In genomic region chr11:95792700-95793099, GRCh38 we compare ENCODE assay signal across 21 cellular contexts. TPM values are rescaled to one million over a fixed set of nuclear protein-coding genes. Genes with fewer than 3 reads are reported as not detected.
DNase-seq lines count a peak whose midpoint lies in the region; ATAC-seq and TF ChIP-seq lines count a peak whose summit lies in the region.
"Had no signal": no experiment of that assay in that cellular context is flagged by ENCODE, and none has a peak within 500 bp of the region (broad histone marks: within the 10 kb centered on the region; RNA-seq: fewer than 3 reads in every experiment).

No MANE protein-coding gene starts in this region.

- DNase-seq in activated naive CD4-positive, alpha-beta T cell treated with anti-CD3 and anti-CD28 coated beads, Interleukin-2, amount 10 ng/mL, durations not matched to agents 7 days and 5 days, result no peak
- no peak for DNase-seq in activated naive CD4-positive, alpha-beta T cell treated with anti-CD3 and anti-CD28 coated beads, Interleukin-2, amount 50 U/mL, for 72 hours (ENCODE audit: low spot score in 2 of 2)
- DNase-seq in OCI-LY7 (ENCODE audit: low spot score) (no peak), T-helper 9 cell (no peak)
- DNase-seq in stimulated activated naive CD8-positive, alpha-beta T cell treated with anti-CD3 and anti-CD28 coated beads, Interleukin-15, amount 100 ng/mL, for 72 hours, result no peak
- DNase-seq: CD8-positive, alpha-beta T cell; DMS79; effector memory CD8-positive, alpha-beta T cell; left lung; midbrain; MV-4-11; NCI-H524; retina; testis; WERI-Rb-1 had no signal

- H3K9me3 ChIP-seq in OCI-LY7 (ENCODE audit: low read length), result no peaks in the 10 kb centered on the region
- H3K9me3 ChIP-seq: ascending aorta, left lung, testis had no signal

- H3K27ac Mint-ChIP-seq in activated naive CD4-positive, alpha-beta T cell treated with anti-CD3 and anti-CD28 coated beads, Interleukin-2, amount 10 ng/mL, durations not matched to agents 7 days and 5 days, result no peak overlapping the region
- no peak overlapping the region for H3K27ac Mint-ChIP-seq in activated naive CD4-positive, alpha-beta T cell treated with anti-CD3 and anti-CD28 coated beads, Interleukin-2, amount 50 U/mL, for 72 hours
- H3K27ac Mint-ChIP-seq in brain, result no peak overlapping the region
- H3K27ac Mint-ChIP-seq in stimulated activated naive CD8-positive, alpha-beta T cell treated with anti-CD3 and anti-CD28 coated beads, Interleukin-15, amount 100 ng/mL, for 72 hours, result no peak overlapping the region

- H3K4me1 ChIP-seq in OCI-LY7 (ENCODE audit: insufficient read depth, low read length, poor library complexity, severe bottlenecking), result peaks cover 27% of the 10 kb centered on the region

- BruUV-seq in OCI-LY7 (replicated peaks; lab: Mats Ljungman, UMichigan), result no TSS peak

- H3K9me3 Mint-ChIP-seq in activated naive CD4-positive, alpha-beta T cell treated with anti-CD3 and anti-CD28 coated beads, Interleukin-2, amount 10 ng/mL, durations not matched to agents 7 days and 5 days, result no peaks in the 10 kb centered on the region
- H3K9me3 Mint-ChIP-seq in activated naive CD4-positive, alpha-beta T cell treated with anti-CD3 and anti-CD28 coated beads, Interleukin-2, amount 50 U/mL, for 72 hours, result no peaks in the 10 kb centered on the region
- peaks cover 0 to 4% (median 0%) of the 10 kb centered on the region in 5 experiments for H3K9me3 Mint-ChIP-seq in brain
- H3K9me3 Mint-ChIP-seq in stimulated activated naive CD8-positive, alpha-beta T cell treated with anti-CD3 and anti-CD28 coated beads, Interleukin-15, amount 100 ng/mL, for 72 hours, result no peaks in the 10 kb centered on the region
- H3K9me3 Mint-ChIP-seq: CD8-positive, alpha-beta T cell; effector memory CD8-positive, alpha-beta T cell had no signal

- H3K4me3 Mint-ChIP-seq in activated naive CD4-positive, alpha-beta T cell treated with anti-CD3 and anti-CD28 coated beads, Interleukin-2, amount 10 ng/mL, durations not matched to agents 7 days and 5 days, result peak overlapping the region; percentile 14
- peak overlapping the region; percentile 52 to 100 (median 69) for H3K4me3 Mint-ChIP-seq in brain
- peak overlapping the region; percentile 4 to 9 for H3K4me3 Mint-ChIP-seq in stimulated activated naive CD8-positive, alpha-beta T cell treated with anti-CD3 and anti-CD28 coated beads, Interleukin-15, amount 100 ng/mL, for 72 hours

- CTCF ChIA-PET in activated naive CD4-positive, alpha-beta T cell treated with anti-CD3 and anti-CD28 coated beads, Interleukin-2, amount 10 ng/mL, durations not matched to agents 7 days and 5 days (lab: Charles Lee), result interaction anchor here (1.2 to 4.9 kb wide), 2 partner anchors 601 to 639 kb away, joined by 5 to 45 read pairs; no protein-coding TSS in a partner anchor
- CTCF ChIA-PET in OCI-LY7 (lab: Charles Lee; ENCODE audit: unreplicated experiment), result no interaction called here

- no peaks in the 10 kb centered on the region for H3K27me3 Mint-ChIP-seq in activated naive CD4-positive, alpha-beta T cell treated with anti-CD3 and anti-CD28 coated beads, Interleukin-2, amount 10 ng/mL, durations not matched to agents 7 days and 5 days
- peaks cover 19% of the 10 kb centered on the region for H3K27me3 Mint-ChIP-seq in brain
- H3K27me3 Mint-ChIP-seq in stimulated activated naive CD8-positive, alpha-beta T cell treated with anti-CD3 and anti-CD28 coated beads, Interleukin-15, amount 100 ng/mL, for 72 hours, result no peaks in the 10 kb centered on the region
- H3K27me3 Mint-ChIP-seq: effector memory CD8-positive, alpha-beta T cell had no signal

- H3K9me2 ChIP-seq in OCI-LY7 (ENCODE audit: insufficient read depth, low read length), result no peaks in the 10 kb centered on the region

- H3K4me3 ChIP-seq in OCI-LY7 (ENCODE audit: low read depth, low read length, poor library complexity, severe bottlenecking), result no peak overlapping the region
- H3K4me3 ChIP-seq: ascending aorta, testis had no signal

- POLR2A ChIA-PET in OCI-LY7 (lab: Charles Lee), result interaction anchor here (0.8 to 0.9 kb wide), 3 partner anchors 11 to 81 kb away, joined by 3 read pairs; no protein-coding TSS in a partner anchor

- TF ChIP-seq CTCF in OCI-LY7 (conservative IDR thresholded peaks at IDR 0.05; ENCODE audit: low read length), result no peak
- no peak for TF ChIP-seq CTCF in brain (conservative IDR thresholded peaks at IDR 0.05)

- H2AFZ ChIP-seq in OCI-LY7 (ENCODE audit: low read length), result no peak overlapping the region

- peaks cover 73% of the 10 kb centered on the region for H3K79me2 ChIP-seq in OCI-LY7 (ENCODE audit: insufficient read depth, low read depth, low read length)

- peak overlapping the region; percentile 3; the same call in 1 of the 2 replicates for H3K4me2 ChIP-seq in OCI-LY7 (ENCODE audit: low read length)

- intact Hi-C loops in OCI-LY7 (cut with micrococcal nuclease; ENCODE audit: unreplicated experiment), result loop anchor here (5.0 to 10.0 kb wide), 3 partner anchors 422 to 595 kb away; partner anchors contain the start of gene CCDC82

- peaks cover 12% of the 10 kb centered on the region for H3K36me3 ChIP-seq in OCI-LY7 (ENCODE audit: insufficient read depth, low read length)
- H3K36me3 ChIP-seq: ascending aorta, left lung had no signal

- H3K4me1 Mint-ChIP-seq in activated naive CD4-positive, alpha-beta T cell treated with anti-CD3 and anti-CD28 coated beads, Interleukin-2, amount 10 ng/mL, durations not matched to agents 7 days and 5 days, result peaks cover 45% of the 10 kb centered on the region
- H3K4me1 Mint-ChIP-seq in brain, result peaks cover 67% of the 10 kb centered on the region
- H3K4me1 Mint-ChIP-seq in stimulated activated naive CD8-positive, alpha-beta T cell treated with anti-CD3 and anti-CD28 coated beads, Interleukin-15, amount 100 ng/mL, for 72 hours, result peaks cover 45% of the 10 kb centered on the region

- peaks cover 33% of the 10 kb centered on the region for H3K36me3 Mint-ChIP-seq in activated naive CD4-positive, alpha-beta T cell treated with anti-CD3 and anti-CD28 coated beads, Interleukin-2, amount 10 ng/mL, durations not matched to agents 7 days and 5 days
- H3K36me3 Mint-ChIP-seq in activated naive CD4-positive, alpha-beta T cell treated with anti-CD3 and anti-CD28 coated beads, Interleukin-2, amount 50 U/mL, for 72 hours, result peaks cover 31 to 38% of the 10 kb centered on the region in 2 donors
- H3K36me3 Mint-ChIP-seq in brain, result peaks cover 12% of the 10 kb centered on the region

- peaks cover 38% of the 10 kb centered on the region for H4K20me1 ChIP-seq in OCI-LY7 (ENCODE audit: insufficient read depth, low read length)

- ATAC-seq in activated naive CD4-positive, alpha-beta T cell treated with anti-CD3 and anti-CD28 coated beads, Interleukin-2, amount 50 U/mL, for 72 hours, result no peak
- no peak for ATAC-seq in stimulated activated naive CD8-positive, alpha-beta T cell treated with anti-CD3 and anti-CD28 coated beads, Interleukin-15, amount 100 ng/mL, for 72 hours
- ATAC-seq in GM21528 (IDR thresholded peaks at IDR 0.05; ENCODE audit: low FRiP score, unreplicated experiment) (no peak), GM18867 (IDR thresholded peaks at IDR 0.05; ENCODE audit: unreplicated experiment) (no peak)
- ATAC-seq: CD8-positive, alpha-beta T cell; effector memory CD8-positive, alpha-beta T cell; left lung; Right ventricle myocardium inferior had no signal

- H3K27ac ChIP-seq in OCI-LY7 (ENCODE audit: low read depth, low read length, poor library complexity, severe bottlenecking), result no peak overlapping the region
- H3K27ac ChIP-seq: ascending aorta, HL-60, left lung, testis, WERI-Rb-1 had no signal

RNA-seq across cellular contexts. Expression of gene CEP57, which starts 2.4 kb away (rescaled TPM):
- 100 to 1,000 TPM; 117 to 158 TPM for total RNA-seq in activated naive CD4-positive, alpha-beta T cell treated with anti-CD3 and anti-CD28 coated beads, Interleukin-2, amount 50 U/mL, for 72 hours
- total RNA-seq in OCI-LY7 (2014; rRNA removed; shearing (Covaris generic)), result 53.5 and 57.7 TPM in 2 replicates
- 67.4 and 75.9 TPM in 2 replicates for total RNA-seq in OCI-LY7 (2022)
- 23.0 TPM for polyA plus RNA-seq in brain (ENCODE audit: insufficient read depth, low read depth, low replicate concordance)

RNA-seq across cellular contexts. Expression of gene FAM76B, which starts 3.1 kb away (rescaled TPM):
- 10 to 100 TPM; 51.2 to 85.2 TPM for total RNA-seq in activated naive CD4-positive, alpha-beta T cell treated with anti-CD3 and anti-CD28 coated beads, Interleukin-2, amount 50 U/mL, for 72 hours
- 38.8 and 40.9 TPM in 2 replicates for total RNA-seq in OCI-LY7 (2014; rRNA removed; shearing (Covaris generic))
- total RNA-seq in OCI-LY7 (2022), result 53.7 and 57.7 TPM in 2 replicates
- polyA plus RNA-seq in brain (ENCODE audit: insufficient read depth, low read depth, low replicate concordance), result 4.6 TPM

Comparison
In these comparisons a context has a peak if more than half of its experiments do, and no peak if none do; other contexts are left out.
1. H3K4me3 Mint-ChIP-seq: peak in every context shown above with its lines; median percentile 69 in brain; 14 in activated naive CD4-positive, alpha-beta T cell treated with anti-CD3 and anti-CD28 coated beads, Interleukin-2, amount 10 ng/mL, durations not matched to agents 7 days and 5 days; 6 in stimulated activated naive CD8-positive, alpha-beta T cell treated with anti-CD3 and anti-CD28 coated beads, Interleukin-15, amount 100 ng/mL, for 72 hours.